8 cellular contexts compared by ENCODE assay signal in genomic region chr15:78264304-78265136, GRCh38. TPM values are rescaled to one million over a fixed set of nuclear protein-coding genes. Genes with fewer than 3 reads are reported as not detected.
DNase-seq lines count a peak whose midpoint lies in the region; ATAC-seq and TF ChIP-seq lines count a peak whose summit lies in the region.

DNAJA4 (plus strand) TSS chr15:78264562; CDS start chr15:78264764, 202 bp downstream.

- peak within 1 kb of the TSS; percentile 63; the same call in 1 of the 2 replicates for H3K4me3 ChIP-seq in GM08714 (ENCODE audit: low read length)
- H3K4me3 ChIP-seq in RWPE2 (ENCODE audit: severe bottlenecking), result peak within 1 kb of the TSS; percentile 31
- peak within 1 kb of the TSS; percentile 82 for H3K4me3 ChIP-seq in adipocyte (ENCODE audit: low read length)
- H3K4me3 ChIP-seq in left ventricle myocardium inferior, result peak within 1 kb of the TSS; percentile 78

- DNase-seq in RWPE2 (ENCODE audit: low spot score) (no peak), adipocyte (ENCODE audit: low read depth) (peak; percentile 12), left ventricle myocardium inferior (peak; percentile 69), retina (peak; percentile 85), ureter (ENCODE audit: low spot score) (peak; percentile 60), GF-D8 (lab: John Stamatoyannopoulos, UW) (no peak)

- H3K27ac ChIP-seq in RWPE2 (ENCODE audit: poor library complexity, severe bottlenecking) (no peak within 1 kb of the TSS), left ventricle myocardium inferior (replicated peaks) (peak within 1 kb of the TSS; percentile 83)

- peak within 1 kb of the TSS; percentile 75 for H3K9ac ChIP-seq in adipocyte (ENCODE audit: low read length)

- intact Hi-C loops in left ventricle myocardium inferior (cut with micrococcal nuclease), result no loop called here

- no peak for TF ChIP-seq CTCF in RWPE2 (IDR thresholded peaks at IDR 0.05; ENCODE audit: poor library complexity, severe bottlenecking)
- peak; percentile 16 for TF ChIP-seq CTCF in left ventricle myocardium inferior (IDR thresholded peaks at IDR 0.05; ENCODE audit: borderline replicate concordance)

- H3K36me3 ChIP-seq in RWPE2 (ENCODE audit: low read depth) (no peaks in the 10 kb centered on the region), adipocyte (ENCODE audit: control insufficient read depth, insufficient read depth, low read length, severe bottlenecking) (no peaks in the 10 kb centered on the region), left ventricle myocardium inferior (no peaks in the 10 kb centered on the region)

- H3K27me3 ChIP-seq in RWPE2 (ENCODE audit: insufficient read depth, poor library complexity, severe bottlenecking), result no peaks in the 10 kb centered on the region
- peaks cover 4% of the 10 kb centered on the region for H3K27me3 ChIP-seq in adipocyte (replicated peaks; ENCODE audit: control insufficient read depth, insufficient read depth, low read length)
- H3K27me3 ChIP-seq in left ventricle myocardium inferior (ENCODE audit: low read depth), result no peaks in the 10 kb centered on the region

- ATAC-seq in RWPE2 (ENCODE audit: low read depth), result peak; percentile 17
- no peak for ATAC-seq in GM19463 (IDR thresholded peaks at IDR 0.05; ENCODE audit: unreplicated experiment)

- H3K9me3 ChIP-seq in RWPE2 (ENCODE audit: severe bottlenecking), result no peaks in the 10 kb centered on the region
- H3K9me3 ChIP-seq in adipocyte (ENCODE audit: control insufficient read depth, low read length), result no peaks in the 10 kb centered on the region
- H3K9me3 ChIP-seq in left ventricle myocardium inferior (replicated peaks), result no peaks in the 10 kb centered on the region

- peaks cover 11% of the 10 kb centered on the region for H3K4me1 ChIP-seq in RWPE2 (ENCODE audit: insufficient read depth, poor library complexity, severe bottlenecking)
- peaks cover 8% of the 10 kb centered on the region for H3K4me1 ChIP-seq in adipocyte (ENCODE audit: control insufficient read depth, insufficient read depth, low read length)
- H3K4me1 ChIP-seq in left ventricle myocardium inferior, result peaks cover 37% of the 10 kb centered on the region

RNA-seq across cellular contexts. Expression of gene DNAJA4, which starts in this region (rescaled TPM):
- total RNA-seq in left ventricle myocardium inferior (115 TPM), ureter (78.0 TPM)

Comparison
In these comparisons a context has a peak if more than half of its experiments do, and no peak if none do; other contexts are left out.
1. H3K4me3 ChIP-seq: peak in every context shown above with its lines; median percentile 82 in adipocyte; 78 in left ventricle myocardium inferior; 63 in GM08714; 31 in RWPE2.
2. DNase-seq: peak in adipocyte (single experiment), left ventricle myocardium inferior (single experiment), retina (single experiment) and ureter (single experiment); none in RWPE2 (single experiment) and GF-D8 (single experiment).